Comparison of ENCODE assay signal across 22 cellular contexts in the genomic region with DNA sequence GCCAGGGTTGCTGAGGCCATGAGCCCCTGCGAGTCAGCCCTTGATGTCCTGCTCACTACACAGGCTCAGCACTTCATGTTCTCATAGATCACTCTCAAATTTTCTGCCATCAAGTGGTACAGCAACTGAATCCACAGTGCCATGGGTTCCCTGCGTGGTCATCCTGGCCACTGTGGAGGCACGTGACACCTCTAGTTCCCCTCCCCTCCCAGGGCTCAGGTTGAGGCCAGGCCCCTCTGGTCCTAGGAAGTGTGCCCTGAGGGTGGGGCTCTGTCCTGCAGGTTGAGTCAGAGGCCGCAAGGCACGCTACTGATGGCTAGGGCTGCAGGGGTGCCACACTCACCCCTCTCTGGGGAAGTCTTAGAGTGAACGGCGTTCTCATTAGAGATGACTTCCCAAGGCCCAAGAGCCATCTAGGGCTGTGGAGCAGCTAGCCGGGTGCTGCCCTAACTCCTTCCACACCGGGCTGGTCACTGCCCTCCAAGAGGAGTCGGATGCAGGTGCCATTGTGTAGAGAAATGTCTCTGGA.
"Had no signal": no experiment of that assay in that cellular context is flagged by ENCODE, and none has a peak within 500 bp of the region (broad histone marks: within the 10 kb centered on the region; RNA-seq: fewer than 3 reads in every experiment).

No MANE protein-coding gene starts in this region.

- DNase-seq: activated CD4-positive, alpha-beta T cell treated with anti-CD3 and anti-CD28 coated beads for 48 hours; activated CD4-positive, alpha-beta T cell treated with anti-CD3 and anti-CD28 coated beads, Interleukin-2, amount 50 U/mL, for 4 hours; activated CD4-positive, CD25-positive, alpha-beta regulatory T cell treated with anti-CD3 and anti-CD28 coated beads, Interleukin-2, amount 50 U/mL, for 72 hours; activated CD8-positive, alpha-beta memory T cell treated with anti-CD3 and anti-CD28 coated beads, Interleukin-2, amount 50 U/mL, for 48 hours; activated CD8-positive, alpha-beta T cell treated with anti-CD3 and anti-CD28 coated beads, Interleukin-2, amount 10 ng/mL, durations not matched to agents 7 days and 5 days; activated effector memory CD4-positive, alpha-beta T cell treated with Interleukin-2 at 50 U/mL for 16 hours; activated naive CD4-positive, alpha-beta T cell; activated T-cell treated with anti-CD3 and anti-CD28 coated beads, Interleukin-2, amount 50 U/mL, for 1 hour; caudate nucleus; MG63; NCI-H1105 treated with DMSO at 0.1 percent for 48 hours; NCI-H1436 treated with DMSO at 0.1 percent for 48 hours; NCI-H187; NCI-H2081; NCI-H446; NCI-H524; Right ventricle myocardium superior; SJCRH30 had no signal

- H3K27ac ChIP-seq: breast epithelium, Peyer's patch, RWPE1, SJCRH30 had no signal

- ATAC-seq: activated CD8-positive, alpha-beta T cell treated with anti-CD3 and anti-CD28 coated beads, Interleukin-2, amount 10 ng/mL, durations not matched to agents 7 days and 5 days; WTC11 had no signal

- H3K4me3 ChIP-seq: breast epithelium, MG63, Peyer's patch, SJCRH30 had no signal

- H3K36me3 ChIP-seq: breast epithelium, MG63, Peyer's patch, SJCRH30 had no signal

- H3K4me1 ChIP-seq: breast epithelium, SJCRH30 had no signal

- H3K9me3 ChIP-seq: breast epithelium, MG63, Peyer's patch, SJCRH30 had no signal

- H3K27me3 ChIP-seq: breast epithelium, MG63, Peyer's patch had no signal
